Comparison of ENCODE assay signal across 1 cellular context in the genomic region with DNA sequence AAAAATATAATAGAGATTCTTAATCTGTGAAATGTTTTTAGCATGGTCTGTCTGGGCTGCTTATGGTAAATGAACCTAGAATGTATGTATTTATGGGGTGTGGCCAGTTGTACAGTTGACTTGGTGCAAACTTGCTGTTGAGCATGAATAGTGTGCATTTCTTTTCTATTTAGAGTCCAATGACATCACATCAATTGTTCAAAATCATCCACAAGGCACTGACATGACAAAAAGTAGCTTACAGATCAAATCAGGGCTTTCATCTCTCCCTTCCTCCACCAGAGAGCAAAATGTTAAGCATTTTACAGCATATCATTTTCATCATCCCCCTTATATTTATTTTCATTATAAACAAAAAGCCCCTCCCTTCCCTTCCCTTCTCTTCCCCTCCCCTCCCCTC.
TF ChIP-seq lines count a peak whose summit lies in the region.

No MANE protein-coding gene starts in this region.

TF ChIP-seq in IMR-90, 13 proteins besides CTCF, POLR2A, EP300 and RAD21 (continued from another document):
- TF ChIP-seq USF2 (IDR thresholded peaks at IDR 0.05; ENCODE audit: low read depth, low read length) (no peak), MAZ (IDR thresholded peaks at IDR 0.05; ENCODE audit: borderline replicate concordance, low read depth, low read length) (no peak), NFE2L2 (IDR thresholded peaks at IDR 0.05; ENCODE audit: low read depth, low read length) (no peak)
TF ChIP-seq in IMR-90: peak in this region for 0.
